17 cellular contexts compared by ENCODE assay signal in the genomic region with DNA sequence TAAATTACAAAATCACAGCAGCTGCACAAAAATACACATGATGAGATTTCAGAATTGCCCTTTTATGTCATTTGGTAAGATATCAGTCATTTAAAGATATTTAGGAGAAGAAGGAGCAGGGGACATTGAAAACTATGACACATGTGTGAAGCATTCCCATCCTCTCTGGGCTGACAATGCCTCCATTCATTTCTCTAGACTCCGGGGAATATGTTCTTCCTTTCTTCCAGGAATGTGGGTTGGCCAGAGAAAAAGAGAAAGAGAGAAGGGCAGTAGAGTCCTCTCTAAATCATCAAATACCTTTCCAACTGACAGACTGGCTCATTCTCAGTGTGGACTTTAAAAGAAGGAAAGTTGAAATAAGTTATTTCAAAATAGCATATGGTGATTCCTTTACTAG.
DNase-seq lines count a peak whose midpoint lies in the region; ATAC-seq, FAIRE-seq and TF ChIP-seq lines count a peak whose summit lies in the region.
"Had no signal": no experiment of that assay in that cellular context is flagged by ENCODE, and none has a peak within 500 bp of the region (broad histone marks: within the 10 kb centered on the region; RNA-seq: fewer than 3 reads in every experiment).

No MANE protein-coding gene starts in this region.

- dilution Hi-C loops in keratinocyte (cut with MboI; ENCODE audit: extremely low pct_ligation_motif_present, low sequenced_read_pairs): no loop called here

- no peak for TF ChIP-seq CTCF in brain microvascular endothelial cell (IDR thresholded peaks at IDR 0.05; ENCODE audit: low read depth, low read length, missing control alignments)
- no peak for TF ChIP-seq CTCF in keratinocyte (optimal IDR thresholded peaks at IDR 0.05 in 1 of 3, IDR thresholded peaks at IDR 0.05 in 1 of 3, conservative IDR thresholded peaks at IDR 0.05 in 1 of 3; ENCODE audit: extremely low read depth in 1 of 3, insufficient read depth in 2 of 3, low read length in 3 of 3)

- no peaks in the 10 kb centered on the region for H3K79me2 ChIP-seq in keratinocyte (ENCODE audit: control insufficient read depth, insufficient read depth, low read length)

- H3K9ac ChIP-seq in keratinocyte (ENCODE audit: control insufficient read depth, extremely low read depth, insufficient read depth, low read length): no peak overlapping the region

- DNase-seq in A172 (ENCODE audit: low spot score): peak; percentile 84
- peak; percentile 76 for DNase-seq in HS-5 (ENCODE audit: low read depth)
- peak; percentile 59 for DNase-seq in brain microvascular endothelial cell
- DNase-seq in keratinocyte (ENCODE audit: low read depth, low spot score): peak; percentile 25
- no peak for DNase-seq in GDM1 (lab: John Stamatoyannopoulos, UW)
- no peak for DNase-seq in DMS153 (lab: John Stamatoyannopoulos, UW)
- DNase-seq: ACHN; amniotic stem cell; DMS79; naive thymus-derived CD4-positive, alpha-beta T cell; RPMI8226; spleen; upper lobe of left lung had no signal

- H3K9me1 ChIP-seq in keratinocyte (ENCODE audit: control insufficient read depth, extremely low read depth, insufficient read depth, low read length): no peaks in the 10 kb centered on the region

- H3K4me3 ChIP-seq in brain microvascular endothelial cell (ENCODE audit: low read depth, low read length): no peak overlapping the region
- peak overlapping the region in 1 of 3 experiments; percentile 39 for H3K4me3 ChIP-seq in keratinocyte (ENCODE audit: control insufficient read depth in 2 of 3, extremely low read depth in 1 of 3, insufficient read depth in 2 of 3, low read depth in 1 of 3, low read length in 3 of 3)
- H3K4me3 ChIP-seq: spleen, upper lobe of left lung had no signal

- FAIRE-seq in keratinocyte (lab: Jason Lieb, UNC): peak; percentile 59
- FAIRE-seq: GM18507, TTC549 had no signal

- H3K4me2 ChIP-seq in keratinocyte (ENCODE audit: control insufficient read depth, extremely low read depth, insufficient read depth, low read depth, low read length): peak overlapping the region; percentile 29

- H3K27ac ChIP-seq in brain microvascular endothelial cell: peak overlapping the region; percentile 50
- peak overlapping the region; percentile 44 for H3K27ac ChIP-seq in keratinocyte (ENCODE audit: control insufficient read depth, insufficient read depth, low read length)
- H3K27ac ChIP-seq: spleen, upper lobe of left lung had no signal

- in situ Hi-C loops in brain microvascular endothelial cell (cut with HindIII; ENCODE audit: low pct_ligation_motif_present, low sequenced_read_pairs): loop anchor here (25.0 kb wide), 2 partner anchors 169 to 769 kb away; a partner anchor contains a TSS

- no peak overlapping the region for H2AFZ ChIP-seq in keratinocyte (ENCODE audit: control insufficient read depth, low read length)

- H3K4me1 ChIP-seq in keratinocyte (ENCODE audit: control insufficient read depth, extremely low read depth, insufficient read depth, low read length): peaks cover 8% of the 10 kb centered on the region
- H3K4me1 ChIP-seq: spleen, upper lobe of left lung had no signal

- H3K36me3 ChIP-seq in brain microvascular endothelial cell (replicated peaks) (no peaks in the 10 kb centered on the region), keratinocyte (ENCODE audit: control insufficient read depth in 2 of 2, extremely low read depth in 1 of 2, insufficient read depth in 2 of 2, low read length in 2 of 2) (no peaks in the 10 kb centered on the region)
- H3K36me3 ChIP-seq: spleen, upper lobe of left lung had no signal

- H3K27me3 ChIP-seq in brain microvascular endothelial cell (replicated peaks) (no peaks in the 10 kb centered on the region), keratinocyte (ENCODE audit: control insufficient read depth, extremely low read depth, insufficient read depth, low read length) (no peaks in the 10 kb centered on the region)
- H3K27me3 ChIP-seq: spleen, upper lobe of left lung had no signal

- ATAC-seq in GM18868 (IDR thresholded peaks at IDR 0.05; ENCODE audit: unreplicated experiment) (no peak), HG03108 (IDR thresholded peaks at IDR 0.05; ENCODE audit: unreplicated experiment) (no peak)
- ATAC-seq: naive thymus-derived CD4-positive, alpha-beta T cell had no signal

- peaks cover 5% of the 10 kb centered on the region for H3K9me3 ChIP-seq in keratinocyte (ENCODE audit: control insufficient read depth, low read depth, low read length)
- H3K9me3 ChIP-seq: upper lobe of left lung had no signal

- H4K20me1 ChIP-seq in keratinocyte (ENCODE audit: control insufficient read depth, extremely low read depth, insufficient read depth, low read length): no peaks in the 10 kb centered on the region

Comparison
In these comparisons a context has a peak if more than half of its experiments do, and no peak if none do; other contexts are left out.
1. DNase-seq: peak in A172 (single experiment), HS-5 (single experiment), brain microvascular endothelial cell (single experiment) and keratinocyte (single experiment); none in GDM1 (single experiment) and DMS153 (single experiment).